ENCODE assay signal across 1 cellular context in the genomic region with DNA sequence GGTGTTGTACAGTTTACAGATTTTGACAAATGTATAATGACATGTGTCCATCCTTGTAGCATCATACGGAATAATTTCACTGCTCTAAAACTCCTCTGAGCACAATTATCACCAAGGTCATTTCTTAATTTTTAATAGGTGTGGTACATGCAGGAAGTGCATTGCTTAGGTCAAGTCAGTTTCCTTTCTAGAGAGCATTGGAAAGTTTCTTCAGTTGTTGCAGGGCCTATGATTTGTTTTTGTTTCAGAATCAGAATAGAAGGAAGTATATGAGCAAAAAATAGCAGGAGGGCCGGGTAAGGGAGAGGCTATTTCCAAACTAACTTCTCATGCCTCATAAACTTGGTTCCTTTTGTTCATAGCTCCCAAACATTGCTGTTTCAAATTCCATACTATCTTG.
TF ChIP-seq lines count a peak whose summit lies in the region.

No MANE protein-coding gene starts in this region.

TF ChIP-seq in WTC11, 78 proteins besides CTCF, POLR2A, EP300 and RAD21 (continued from another document):
- no peak for TF ChIP-seq JUN (CRISPR knock-in tag; IDR thresholded peaks at IDR 0.05)
- no peak for TF ChIP-seq ZNF396 (CRISPR knock-in tag; IDR thresholded peaks at IDR 0.05; ENCODE audit: borderline replicate concordance)
- TF ChIP-seq ZNF263 (CRISPR knock-in tag; IDR thresholded peaks at IDR 0.05; ENCODE audit: low read depth) = no peak
- TF ChIP-seq FOXK1 (CRISPR knock-in tag; IDR thresholded peaks at IDR 0.05) = no peak
- TF ChIP-seq CBFB (CRISPR knock-in tag; IDR thresholded peaks at IDR 0.05; ENCODE audit: low read depth) = no peak
- TF ChIP-seq ZNF317 (CRISPR knock-in tag; IDR thresholded peaks at IDR 0.05; ENCODE audit: borderline replicate concordance, low read depth) = no peak
- TF ChIP-seq, protein P1, sequence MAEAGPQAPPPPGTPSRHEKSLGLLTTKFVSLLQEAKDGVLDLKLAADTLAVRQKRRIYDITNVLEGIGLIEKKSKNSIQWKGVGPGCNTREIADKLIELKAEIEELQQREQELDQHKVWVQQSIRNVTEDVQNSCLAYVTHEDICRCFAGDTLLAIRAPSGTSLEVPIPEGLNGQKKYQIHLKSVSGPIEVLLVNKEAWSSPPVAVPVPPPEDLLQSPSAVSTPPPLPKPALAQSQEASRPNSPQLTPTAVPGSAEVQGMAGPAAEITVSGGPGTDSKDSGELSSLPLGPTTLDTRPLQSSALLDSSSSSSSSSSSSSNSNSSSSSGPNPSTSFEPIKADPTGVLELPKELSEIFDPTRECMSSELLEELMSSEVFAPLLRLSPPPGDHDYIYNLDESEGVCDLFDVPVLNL (CRISPR knock-in tag; IDR thresholded peaks at IDR 0.05; ENCODE audit: borderline replicate concordance, low read depth) = no peak
- TF ChIP-seq NR3C1 (CRISPR knock-in tag; conservative IDR thresholded peaks at IDR 0.05; ENCODE audit: low read depth) = no peak
- TF ChIP-seq NFYB (CRISPR knock-in tag; conservative IDR thresholded peaks at IDR 0.05; ENCODE audit: low read depth) = no peak
- TF ChIP-seq CREB1 (CRISPR knock-in tag; IDR thresholded peaks at IDR 0.05) = no peak
- no peak for TF ChIP-seq ZNF232 (CRISPR knock-in tag; IDR thresholded peaks at IDR 0.05)
- TF ChIP-seq, protein P2, sequence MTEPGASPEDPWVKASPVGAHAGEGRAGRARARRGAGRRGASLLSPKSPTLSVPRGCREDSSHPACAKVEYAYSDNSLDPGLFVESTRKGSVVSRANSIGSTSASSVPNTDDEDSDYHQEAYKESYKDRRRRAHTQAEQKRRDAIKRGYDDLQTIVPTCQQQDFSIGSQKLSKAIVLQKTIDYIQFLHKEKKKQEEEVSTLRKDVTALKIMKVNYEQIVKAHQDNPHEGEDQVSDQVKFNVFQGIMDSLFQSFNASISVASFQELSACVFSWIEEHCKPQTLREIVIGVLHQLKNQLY (CRISPR knock-in tag; IDR thresholded peaks at IDR 0.05) = no peak
- TF ChIP-seq ZNF423 (CRISPR knock-in tag; IDR thresholded peaks at IDR 0.05) = no peak
- no peak for TF ChIP-seq IRF2 (CRISPR knock-in tag; IDR thresholded peaks at IDR 0.05; ENCODE audit: borderline replicate concordance, low read depth)
- TF ChIP-seq PRDM15 (CRISPR knock-in tag; IDR thresholded peaks at IDR 0.05) = no peak
